In genomic region chr19:58098682-58098998, GRCh38 we compare ENCODE assay signal across 8 cellular contexts. TPM values are rescaled to one million over a fixed set of nuclear protein-coding genes. Genes with fewer than 3 reads are reported as not detected.
DNase-seq lines count a peak whose midpoint lies in the region; ATAC-seq and TF ChIP-seq lines count a peak whose summit lies in the region.

No MANE protein-coding gene starts in this region.

- intact Hi-C loops in Right ventricle myocardium superior (cut with DNase I): no loop called here
- intact Hi-C loops in left cardiac atrium (cut with DNase I): loop anchor here in 1 of 2 donors (5.0 to 10.0 kb wide), 2 partner anchors 41 to 64 kb away; partner anchors contain the start of genes ZNF135 and ZSCAN1
- intact Hi-C loops in uterus (cut with DNase I; ENCODE audit: low total_unique reads): no loop called here
- intact Hi-C loops in posterior vena cava (cut with DNase I): no loop called here

- ATAC-seq in Right ventricle myocardium superior (ENCODE audit: poor library complexity) (peak; percentile 2), left cardiac atrium (no peak)

- no peaks in the 10 kb centered on the region for H3K27me3 ChIP-seq in mononuclear cell (ENCODE audit: insufficient read depth, low read length)
- no peaks in the 10 kb centered on the region for H3K27me3 ChIP-seq in uterus

- no peak for TF ChIP-seq POLR2A in uterus (IDR thresholded peaks at IDR 0.05)

- H3K36me3 ChIP-seq in uterus: no peaks in the 10 kb centered on the region

- peaks cover 14% of the 10 kb centered on the region for H3K9me3 ChIP-seq in mononuclear cell (ENCODE audit: low read depth, low read length)
- no peaks in the 10 kb centered on the region for H3K9me3 ChIP-seq in uterus

- H3K4me3 ChIP-seq in mononuclear cell (ENCODE audit: low read length) (peak overlapping the region; percentile 69), uterus (peak overlapping the region; percentile 90 to 100)

- H3K27ac ChIP-seq in caudate nucleus (ENCODE audit: low read depth, low read length) (peak overlapping the region; percentile 90), uterus (peak overlapping the region; percentile 97)

- H3K4me1 ChIP-seq in mononuclear cell (ENCODE audit: insufficient read depth, low read length): peaks cover 10% of the 10 kb centered on the region
- H3K4me1 ChIP-seq in uterus: peaks cover 0 to 3% of the 10 kb centered on the region in 2 donors

- TF ChIP-seq CTCF in uterus (IDR thresholded peaks at IDR 0.05): no peak

- DNase-seq in Right ventricle myocardium superior: no peak
- no peak for DNase-seq in left cardiac atrium
- DNase-seq in caudate nucleus (lab: John Stamatoyannopoulos, UW): no peak
- no peak for DNase-seq in uterus
- DNase-seq in posterior vena cava (ENCODE audit: low spot score): no peak
- no peak for DNase-seq in SIG-M5 treated with dmso at 0.1 percent for 504 hours (lab: John Stamatoyannopoulos, UW; ENCODE audit: unreplicated experiment)
- DNase-seq in occipital lobe (lab: John Stamatoyannopoulos, UW): no peak

RNA-seq across cellular contexts. Expression of gene ZSCAN18, which starts 0.6 kb away (rescaled TPM):
- total RNA-seq in Right ventricle myocardium superior: 60.5 TPM
- 10 to 100 TPM; 54.0 to 60.9 TPM for total RNA-seq in left cardiac atrium
- total RNA-seq in mononuclear cell: 27.3 TPM
- 100 to 1,000 TPM in 3 of 4 donors, 10 to 100 TPM in 1; 51.5 to 138 (median 121) TPM for total RNA-seq in uterus
- 10 to 100 TPM; 45.3 to 62.3 TPM for total RNA-seq in posterior vena cava
- total RNA-seq in occipital lobe: 87.0 TPM

RNA-seq across cellular contexts. Expression of gene ZNF135, which starts 39.6 kb away (rescaled TPM):
- total RNA-seq in Right ventricle myocardium superior: 3.4 TPM
- total RNA-seq in left cardiac atrium: 1 to 10 TPM; 2.5 to 3.4 TPM
- 0.84 TPM for total RNA-seq in mononuclear cell
- total RNA-seq in uterus: 10 to 100 TPM in 3 of 4 donors, 1 to 10 TPM in 1; 6.2 to 18.6 (median 15.3) TPM
- 1 to 10 TPM; 4.1 to 5.5 TPM for total RNA-seq in posterior vena cava
- 13.4 TPM for total RNA-seq in occipital lobe

RNA-seq across cellular contexts. Expression of gene ZNF329, which starts 51.9 kb away (rescaled TPM):
- total RNA-seq in Right ventricle myocardium superior: 6.5 TPM
- total RNA-seq in left cardiac atrium: 1 to 10 TPM; 7.0 to 8.8 TPM
- total RNA-seq in mononuclear cell: 23.8 TPM
- 10 to 100 TPM in 3 of 4 donors, 1 to 10 TPM in 1; 2.6 to 29.7 (median 13.3) TPM for total RNA-seq in uterus
- total RNA-seq in posterior vena cava: 1 to 10 TPM; 6.1 to 8.9 TPM
- 28.4 TPM for total RNA-seq in occipital lobe
